ENCODE assay signal across 17 cellular contexts in the genomic region with DNA sequence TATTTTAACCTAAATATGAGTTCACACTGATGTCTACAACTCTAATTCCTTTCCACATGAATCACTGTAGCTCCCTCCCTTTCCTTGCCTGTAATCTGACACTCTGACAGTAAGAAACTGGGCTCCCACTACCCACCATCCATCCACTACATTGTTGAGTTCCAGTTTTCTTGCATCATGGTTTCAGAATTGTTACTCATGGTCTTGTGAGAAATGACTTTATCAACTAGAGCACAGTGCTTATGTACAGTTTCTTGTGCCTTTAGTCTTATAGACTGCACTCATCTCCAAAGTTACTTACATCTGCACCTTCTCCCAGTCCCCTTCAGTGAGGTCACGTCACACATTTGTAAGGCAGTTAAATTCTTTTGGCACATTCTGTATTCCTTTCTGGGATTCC.
"Had no signal": no experiment of that assay in that cellular context is flagged by ENCODE, and none has a peak within 500 bp of the region (broad histone marks: within the 10 kb centered on the region; RNA-seq: fewer than 3 reads in every experiment).

No MANE protein-coding gene starts in this region.

- H3K4me3 ChIP-seq: adrenal gland, body of pancreas, left ventricle myocardium inferior, mucosa of descending colon, ovary, spleen, stomach, testis, upper lobe of right lung had no signal

- DNase-seq: activated B cell treated with CpG ODN at 0.5 μM for 24 hours; activated CD4-positive, alpha-beta T cell treated with anti-CD3 and anti-CD28 coated beads, Interleukin-2, amount 50 U/mL, for 1 hour; activated naive CD4-positive, alpha-beta T cell treated with anti-CD3 and anti-CD28 coated beads, Interleukin-2, amount 50 U/mL, for 16 hours; adrenal gland; body of pancreas; effector memory CD4-positive, alpha-beta T cell; hippocampal formation; kidney; left ventricle myocardium inferior; mucosa of descending colon; naive thymus-derived CD4-positive, alpha-beta T cell; ovary; spleen; stomach; testis; upper lobe of right lung had no signal

- ATAC-seq: body of pancreas; mucosa of descending colon; naive thymus-derived CD4-positive, alpha-beta T cell; sciatic nerve; upper lobe of right lung had no signal
